In the genomic region with DNA sequence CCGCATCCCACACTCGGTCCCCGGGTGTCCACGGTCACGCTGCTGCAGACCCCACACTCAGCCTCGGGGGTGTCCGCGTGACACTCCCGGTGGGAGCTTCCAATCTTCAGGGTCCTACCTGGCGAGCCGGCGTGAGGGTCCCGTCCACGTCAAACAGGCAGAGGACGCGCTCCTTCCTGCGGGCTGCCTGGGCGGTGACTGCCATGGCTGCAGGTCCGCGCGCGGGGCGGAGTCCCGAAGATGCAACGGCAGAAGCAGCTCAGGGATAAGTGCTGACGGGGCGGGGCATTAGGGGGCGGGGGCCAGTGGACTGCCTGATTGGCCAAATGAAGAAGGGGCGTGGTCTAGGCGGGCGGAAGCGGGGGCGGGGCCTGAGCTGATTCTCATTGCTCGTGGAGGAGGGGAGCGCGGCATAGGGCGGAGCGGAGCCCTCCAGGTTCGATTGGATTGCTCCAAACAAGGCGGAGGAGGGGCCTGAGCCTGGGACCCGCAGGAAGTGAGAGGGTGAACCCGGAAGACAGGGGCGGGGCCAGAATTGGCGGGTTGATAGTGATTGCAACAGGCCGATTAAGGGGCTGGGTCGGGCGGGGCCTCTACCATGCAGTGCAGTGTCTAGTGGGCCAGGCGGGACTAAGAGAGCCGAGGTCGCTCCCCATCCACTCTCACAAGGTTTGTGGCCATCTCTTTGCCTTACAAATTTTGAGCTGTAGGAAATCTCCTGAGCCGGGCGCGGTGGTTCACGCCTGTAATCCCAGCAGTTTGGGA, we compare ENCODE assay signal across 1 cellular context.
TF ChIP-seq lines count a peak whose summit lies in the region.

A gene (minus strand): TSS at position 240 of the 765 bp plus-strand sequence. CDS start 35 bp downstream, at position 205.

TF ChIP-seq in K562, 482 proteins besides CTCF, POLR2A, EP300 and RAD21 (continued from another document):
- TF ChIP-seq, protein P1, sequence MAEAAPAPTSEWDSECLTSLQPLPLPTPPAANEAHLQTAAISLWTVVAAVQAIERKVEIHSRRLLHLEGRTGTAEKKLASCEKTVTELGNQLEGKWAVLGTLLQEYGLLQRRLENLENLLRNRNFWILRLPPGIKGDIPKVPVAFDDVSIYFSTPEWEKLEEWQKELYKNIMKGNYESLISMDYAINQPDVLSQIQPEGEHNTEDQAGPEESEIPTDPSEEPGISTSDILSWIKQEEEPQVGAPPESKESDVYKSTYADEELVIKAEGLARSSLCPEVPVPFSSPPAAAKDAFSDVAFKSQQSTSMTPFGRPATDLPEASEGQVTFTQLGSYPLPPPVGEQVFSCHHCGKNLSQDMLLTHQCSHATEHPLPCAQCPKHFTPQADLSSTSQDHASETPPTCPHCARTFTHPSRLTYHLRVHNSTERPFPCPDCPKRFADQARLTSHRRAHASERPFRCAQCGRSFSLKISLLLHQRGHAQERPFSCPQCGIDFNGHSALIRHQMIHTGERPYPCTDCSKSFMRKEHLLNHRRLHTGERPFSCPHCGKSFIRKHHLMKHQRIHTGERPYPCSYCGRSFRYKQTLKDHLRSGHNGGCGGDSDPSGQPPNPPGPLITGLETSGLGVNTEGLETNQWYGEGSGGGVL (CRISPR knock-in tag; IDR thresholded peaks at IDR 0.05) = no peak
- TF ChIP-seq GTF2F1 (IDR thresholded peaks at IDR 0.05; ENCODE audit: low read depth, low read length) (no peak), SLC30A9 (CRISPR knock-in tag; IDR thresholded peaks at IDR 0.05) (no peak)
